ENCODE assay signal across 8 cellular contexts in genomic region chr5:179558912-179559279, GRCh38. TPM values are rescaled to one million over a fixed set of nuclear protein-coding genes. Genes with fewer than 3 reads are reported as not detected.
A peak's percentile ranks its signal among the peaks of the same experiment; 100 is the strongest.
DNase-seq lines count a peak whose midpoint lies in the region; ATAC-seq lines count a peak whose summit lies in the region.

No MANE protein-coding gene starts in this region.

- H3K9me3 ChIP-seq in stomach smooth muscle (ENCODE audit: control insufficient read depth in 2 of 2, low read length in 2 of 2), result no peaks in the 10 kb centered on the region

- H3K27ac ChIP-seq in ACC112 (ENCODE audit: low read depth, low read length) (peak overlapping the region; percentile 64), caudate nucleus (ENCODE audit: low read depth, low read length) (peak overlapping the region; percentile 95), stomach smooth muscle (ENCODE audit: low read length) (peak overlapping the region; percentile 82)

- DNase-seq in NCI-H748 treated with DMSO at 0.1 percent for 48 hours (lab: John Stamatoyannopoulos, UW), result peak; percentile 74
- peak in 14 of 61 donors; percentile 3 to 52 (median 18) for DNase-seq in caudate nucleus (lab: John Stamatoyannopoulos, UW)
- peak; percentile 48 to 64 for DNase-seq in left colon
- no peak for DNase-seq in NK-92 (lab: John Stamatoyannopoulos, UW; ENCODE audit: unreplicated experiment)

- H3K36me3 ChIP-seq in ACC112 (ENCODE audit: insufficient read depth, low read length), result no peaks in the 10 kb centered on the region
- H3K36me3 ChIP-seq in stomach smooth muscle (ENCODE audit: control insufficient read depth in 2 of 2, insufficient read depth in 2 of 2, low read length in 2 of 2), result peaks cover 12 to 16% of the 10 kb centered on the region in 2 donors

- H3K4me3 ChIP-seq in ACC112 (ENCODE audit: low read depth, low read length), result peak overlapping the region; percentile 81
- H3K4me3 ChIP-seq in stomach smooth muscle (ENCODE audit: low read length in 2 of 2), result peak overlapping the region; percentile 76 to 92

- ATAC-seq in GM21576 (IDR thresholded peaks at IDR 0.05; ENCODE audit: unreplicated experiment) (peak; percentile 3), left colon (peak; percentile 44), GM19452 (IDR thresholded peaks at IDR 0.05; ENCODE audit: unreplicated experiment) (no peak)

- H3K27me3 ChIP-seq in ACC112 (ENCODE audit: insufficient read depth, low read length), result no peaks in the 10 kb centered on the region
- no peaks in the 10 kb centered on the region for H3K27me3 ChIP-seq in stomach smooth muscle (ENCODE audit: control insufficient read depth in 1 of 2, insufficient read depth in 2 of 2, low read length in 2 of 2)

- intact Hi-C loops in left colon (cut with DNase I, micrococcal nuclease), result loop anchor here in 1 of 2 donors (10.0 kb wide), 1 partner anchor 66 kb away; the partner anchor contains the start of gene HNRNPH1

- H2AFZ ChIP-seq in ACC112 (ENCODE audit: low read length, unreplicated experiment), result peak overlapping the region; percentile 44

- peaks cover 35% of the 10 kb centered on the region for H3K79me2 ChIP-seq in ACC112 (ENCODE audit: control insufficient read depth, insufficient read depth, low read length, unreplicated experiment)

- H3K4me1 ChIP-seq in ACC112 (ENCODE audit: control insufficient read depth, insufficient read depth, low read length, unreplicated experiment) (peaks cover 11% of the 10 kb centered on the region), stomach smooth muscle (ENCODE audit: control insufficient read depth, insufficient read depth, low read length) (peaks cover 10% of the 10 kb centered on the region)

- peak overlapping the region; percentile 61 to 90 for H3K9ac ChIP-seq in stomach smooth muscle (ENCODE audit: low read length in 2 of 2)

RNA-seq across cellular contexts. Expression of gene RUFY1, which starts 8.5 kb away (rescaled TPM):
- 10 to 100 TPM; 35.1 to 39.0 TPM for total RNA-seq in left colon
